29 cellular contexts compared by ENCODE assay signal in the genomic region with DNA sequence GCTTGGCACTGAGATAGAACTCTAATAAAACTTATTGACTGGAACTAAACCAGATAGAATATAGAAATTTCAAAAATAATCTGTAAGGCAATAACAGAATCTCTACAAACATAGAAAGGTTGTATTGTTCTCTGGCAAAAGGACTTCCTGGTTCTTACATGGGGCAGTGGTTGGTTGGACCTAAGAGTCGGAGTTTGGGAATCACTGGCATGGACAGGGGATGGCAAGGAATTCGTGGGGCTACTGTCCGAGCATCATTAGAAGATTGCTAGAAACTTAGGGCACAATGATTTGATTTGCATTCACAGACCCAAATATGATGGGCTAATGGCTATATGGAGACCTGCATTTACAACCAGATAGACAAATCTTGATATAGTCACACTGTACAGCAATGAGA.
"Had no signal": no experiment of that assay in that cellular context is flagged by ENCODE, and none has a peak within 500 bp of the region (broad histone marks: within the 10 kb centered on the region; RNA-seq: fewer than 3 reads in every experiment).

No MANE protein-coding gene starts in this region.

- H3K27me3 ChIP-seq: colonic mucosa, dorsolateral prefrontal cortex, esophagus muscularis mucosa, esophagus squamous epithelium, foreskin keratinocyte, gastrocnemius medialis, gastroesophageal sphincter, heart left ventricle, heart right ventricle had no signal

- H3K4me1 Mint-ChIP-seq: endodermal cell had no signal

- H3K9me3 Mint-ChIP-seq: dendritic cell treated with granulocyte-macrophage colony-stimulating factor and Interleukin-4, amounts not matched to agents 40 ng/mL and 50 ng/mL, for 4 days; effector memory CD8-positive, alpha-beta T cell had no signal

- FAIRE-seq: colon, endometrium, endothelial cell of umbilical vein, frontal cortex had no signal

- H3K4me3 ChIP-seq: colonic mucosa, coronary artery, dorsolateral prefrontal cortex, esophagus muscularis mucosa, esophagus squamous epithelium, gastrocnemius medialis, gastroesophageal sphincter, heart left ventricle, heart right ventricle had no signal

- H3K36me3 ChIP-seq: colonic mucosa, esophagus muscularis mucosa, esophagus squamous epithelium, gastrocnemius medialis, gastroesophageal sphincter, heart left ventricle, heart right ventricle had no signal

- H3K4me1 ChIP-seq: colonic mucosa, esophagus muscularis mucosa, esophagus squamous epithelium, foreskin keratinocyte, gastrocnemius medialis, gastroesophageal sphincter, heart left ventricle, heart right ventricle had no signal

- DNase-seq: colonic mucosa; cortex of kidney; dermis blood vessel endothelial cell; dorsolateral prefrontal cortex; effector CD4-positive, alpha-beta T cell; effector CD8-positive, alpha-beta T cell; effector memory CD4-positive, alpha-beta T cell; effector memory CD8-positive, alpha-beta T cell; endodermal cell; erythroblast; esophagus squamous epithelium; foreskin fibroblast; foreskin keratinocyte; foreskin melanocyte; gastrocnemius medialis; glutamatergic neuron; head of caudate nucleus; heart left ventricle; heart right ventricle had no signal

- ATAC-seq: effector memory CD8-positive, alpha-beta T cell; esophagus mucosa; foreskin keratinocyte; gastrocnemius medialis; gastroesophageal sphincter; heart left ventricle; heart right ventricle had no signal

- H3K4me3 Mint-ChIP-seq: dendritic cell treated with granulocyte-macrophage colony-stimulating factor and Interleukin-4, amounts not matched to agents 40 ng/mL and 50 ng/mL, for 4 days; effector memory CD8-positive, alpha-beta T cell; endodermal cell had no signal

- H3K9me3 ChIP-seq: colonic mucosa, esophagus muscularis mucosa, esophagus squamous epithelium, gastrocnemius medialis, gastroesophageal sphincter, heart left ventricle had no signal

- H3K27ac ChIP-seq: colonic mucosa, coronary artery, dorsolateral prefrontal cortex, epithelial cell of prostate, esophagus muscularis mucosa, esophagus squamous epithelium, foreskin keratinocyte, gastrocnemius medialis, gastroesophageal sphincter, heart left ventricle, heart right ventricle had no signal

- H3K27me3 Mint-ChIP-seq: dendritic cell treated with granulocyte-macrophage colony-stimulating factor and Interleukin-4, amounts not matched to agents 40 ng/mL and 50 ng/mL, for 4 days had no signal

- H3K27ac Mint-ChIP-seq: dendritic cell treated with granulocyte-macrophage colony-stimulating factor and Interleukin-4, amounts not matched to agents 40 ng/mL and 50 ng/mL, for 4 days; effector memory CD8-positive, alpha-beta T cell; endodermal cell had no signal
